ENCODE assay signal across 13 cellular contexts in genomic region chr7:126780993-126781392, GRCh38.
DNase-seq lines count a peak whose midpoint lies in the region; ATAC-seq lines count a peak whose summit lies in the region.
"Had no signal": no experiment of that assay in that cellular context is flagged by ENCODE, and none has a peak within 500 bp of the region (broad histone marks: within the 10 kb centered on the region; RNA-seq: fewer than 3 reads in every experiment).

No MANE protein-coding gene starts in this region.

- H3K27me3 ChIP-seq in MG63, result no peaks in the 10 kb centered on the region

- CTCF ChIA-PET in activated CD4-positive, alpha-beta T cell treated with anti-CD3 and anti-CD28 coated beads for 36 hours (lab: Charles Lee), result no interaction called here

- DNase-seq in activated CD4-positive, alpha-beta T cell treated with anti-CD3 and anti-CD28 coated beads for 36 hours, result no peak
- DNase-seq in GOT3 (lab: John Stamatoyannopoulos, UW) (no peak), MG63 (no peak), NCI-H2107 treated with DMSO at 0.1 percent for 48 hours (lab: John Stamatoyannopoulos, UW; ENCODE audit: unreplicated experiment) (no peak)
- DNase-seq: activated CD4-positive, alpha-beta memory T cell treated with anti-CD3 and anti-CD28 coated beads for 36 hours; activated naive CD4-positive, alpha-beta T cell treated with anti-CD3 and anti-CD28 coated beads for 36 hours; CD4-positive, alpha-beta memory T cell; trophoblast cell had no signal

- H3K36me3 ChIP-seq in MG63, result no peaks in the 10 kb centered on the region

- POLR2A ChIA-PET in activated CD4-positive, alpha-beta T cell treated with anti-CD3 and anti-CD28 coated beads for 36 hours (lab: Charles Lee), result no interaction called here

- no peak overlapping the region for H3K27ac Mint-ChIP-seq in activated CD4-positive, alpha-beta T cell treated with anti-CD3 and anti-CD28 coated beads for 36 hours
- H3K27ac Mint-ChIP-seq: activated CD4-positive, alpha-beta memory T cell treated with anti-CD3 and anti-CD28 coated beads for 36 hours; activated naive CD4-positive, alpha-beta T cell treated with anti-CD3 and anti-CD28 coated beads for 36 hours; CD4-positive, alpha-beta memory T cell had no signal

- H3K36me3 Mint-ChIP-seq in activated CD4-positive, alpha-beta T cell treated with anti-CD3 and anti-CD28 coated beads for 36 hours (ENCODE audit: low read depth), result no peaks in the 10 kb centered on the region
- H3K36me3 Mint-ChIP-seq: activated CD4-positive, alpha-beta memory T cell treated with anti-CD3 and anti-CD28 coated beads for 36 hours; CD4-positive, alpha-beta memory T cell had no signal

- no peaks in the 10 kb centered on the region for H3K9me3 Mint-ChIP-seq in activated CD4-positive, alpha-beta T cell treated with anti-CD3 and anti-CD28 coated beads for 36 hours (ENCODE audit: low read depth)
- H3K9me3 Mint-ChIP-seq: activated CD4-positive, alpha-beta memory T cell treated with anti-CD3 and anti-CD28 coated beads for 36 hours; activated naive CD4-positive, alpha-beta T cell treated with anti-CD3 and anti-CD28 coated beads for 36 hours; CD4-positive, alpha-beta memory T cell had no signal

- H3K9me3 ChIP-seq in MG63, result no peaks in the 10 kb centered on the region

- H3K4me3 Mint-ChIP-seq in activated CD4-positive, alpha-beta T cell treated with anti-CD3 and anti-CD28 coated beads for 36 hours, result no peak overlapping the region
- H3K4me3 Mint-ChIP-seq: activated CD4-positive, alpha-beta memory T cell treated with anti-CD3 and anti-CD28 coated beads for 36 hours; activated naive CD4-positive, alpha-beta T cell treated with anti-CD3 and anti-CD28 coated beads for 36 hours; CD4-positive, alpha-beta memory T cell had no signal

- H3K4me3 ChIP-seq in MG63, result no peak overlapping the region

- no peaks in the 10 kb centered on the region for H3K4me1 Mint-ChIP-seq in activated CD4-positive, alpha-beta T cell treated with anti-CD3 and anti-CD28 coated beads for 36 hours
- H3K4me1 Mint-ChIP-seq: CD4-positive, alpha-beta memory T cell had no signal

- ATAC-seq in GM18499 (IDR thresholded peaks at IDR 0.05; ENCODE audit: insufficient read depth, unreplicated experiment), result peak; percentile 90
- peak; percentile 75 for ATAC-seq in GM19395 (IDR thresholded peaks at IDR 0.05; ENCODE audit: unreplicated experiment)
- ATAC-seq in HG02798 (IDR thresholded peaks at IDR 0.05; ENCODE audit: poor library complexity, unreplicated experiment), result peak; percentile 80
- ATAC-seq in HG03469 (IDR thresholded peaks at IDR 0.05; ENCODE audit: unreplicated experiment), result peak; percentile 92
- ATAC-seq in activated CD4-positive, alpha-beta T cell treated with anti-CD3 and anti-CD28 coated beads for 36 hours, result no peak
- ATAC-seq: sciatic nerve had no signal

- intact Hi-C loops in activated CD4-positive, alpha-beta T cell treated with anti-CD3 and anti-CD28 coated beads for 36 hours (cut with DNase I, micrococcal nuclease), result no loop called here

- peaks cover 7% of the 10 kb centered on the region for H3K27me3 Mint-ChIP-seq in activated CD4-positive, alpha-beta T cell treated with anti-CD3 and anti-CD28 coated beads for 36 hours
